ENCODE assay signal across 18 cellular contexts in the genomic region with DNA sequence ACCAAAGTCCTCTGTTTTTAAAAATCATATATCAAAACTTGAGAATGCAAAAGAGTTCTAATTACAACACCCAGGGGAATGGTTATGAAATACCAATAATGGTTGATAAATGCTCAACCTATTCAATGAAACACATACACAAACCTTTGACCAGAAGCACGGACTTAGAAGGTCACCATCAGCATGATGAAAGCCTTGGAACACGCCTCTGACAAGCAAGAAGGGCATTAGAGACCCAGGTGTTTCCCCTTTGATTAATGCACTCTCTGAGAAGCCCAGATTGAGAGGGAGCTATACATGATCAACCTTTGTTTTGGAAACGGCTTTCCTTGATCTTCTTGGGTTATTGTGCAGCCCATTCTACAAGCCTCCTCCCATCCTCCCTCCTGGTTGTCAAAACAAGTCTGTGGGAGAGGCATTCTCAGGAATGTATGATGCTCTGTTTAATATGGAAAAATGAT.
A peak's percentile ranks its signal among the peaks of the same experiment; 100 is the strongest.
DNase-seq lines count a peak whose midpoint lies in the region; ATAC-seq and TF ChIP-seq lines count a peak whose summit lies in the region.
"Had no signal": no experiment of that assay in that cellular context is flagged by ENCODE, and none has a peak within 500 bp of the region (broad histone marks: within the 10 kb centered on the region; RNA-seq: fewer than 3 reads in every experiment).

No MANE protein-coding gene starts in this region.

- H4K20me1 ChIP-seq in BLaER1, result no peaks in the 10 kb centered on the region

- H3K4me1 ChIP-seq in BLaER1 (peaks cover 55% of the 10 kb centered on the region), body of pancreas (peaks cover 22% of the 10 kb centered on the region)

- H3K4me3 ChIP-seq in BLaER1 (no peak overlapping the region), body of pancreas (no peak overlapping the region), MG63 (no peak overlapping the region)

- TF ChIP-seq POLR2A in body of pancreas (IDR thresholded peaks at IDR 0.05), result no peak

- intact Hi-C loops in body of pancreas (cut with DNase I), result no loop called here

- peak; percentile 38 for ATAC-seq in body of pancreas
- peak; percentile 71 for ATAC-seq in left lobe of liver
- ATAC-seq: CD8-positive, alpha-beta T cell had no signal

- peak overlapping the region; percentile 45; the same call in 1 of the 2 replicates for H3K4me2 ChIP-seq in BLaER1

- H3K9me3 ChIP-seq in BLaER1 (peaks cover 28% of the 10 kb centered on the region), body of pancreas (no peaks in the 10 kb centered on the region), MG63 (no peaks in the 10 kb centered on the region)

- no peaks in the 10 kb centered on the region for H3K27me3 ChIP-seq in BLaER1
- H3K27me3 ChIP-seq in body of pancreas, result no peaks in the 10 kb centered on the region
- H3K27me3 ChIP-seq in MG63, result no peaks in the 10 kb centered on the region

- H3K27ac ChIP-seq in BLaER1 (no peak overlapping the region), body of pancreas (no peak overlapping the region)
- H3K27ac ChIP-seq: RWPE1 had no signal

- 22 to 30% methylated on average over 3 of the region's 3 CpGs for WGBS in body of pancreas, 2 donors

- peak in 1 of 4 donors; percentile 17 for DNase-seq in body of pancreas
- peak; percentile 77 for DNase-seq in left lobe of liver (ENCODE audit: low spot score)
- peak; percentile 28 for DNase-seq in renal cortical epithelial cell (ENCODE audit: low read depth)
- no peak for DNase-seq in SKM-1 treated with dmso at 0.1 percent for 144 hours (lab: John Stamatoyannopoulos, UW; ENCODE audit: unreplicated experiment)
- no peak for DNase-seq in MG63
- no peak for DNase-seq in medulla oblongata (ENCODE audit: extremely low spot score)
- no peak for DNase-seq in AG08396 (ENCODE audit: low spot score)
- DNase-seq: CD8-positive, alpha-beta T cell; GF-D8; HCEC 1CT; NCI-H1436 treated with DMSO at 0.1 percent for 48 hours; NCI-H2081 treated with DMSO at 0.1 percent for 48 hours; NCI-H345; NCI-H526 treated with DMSO at 0.1 percent for 48 hours; NK-92 treated with Interleukin-12 subunit alpha and Interleukin-12 subunit beta, amount 100 ng/mL, for 24 hours; OCI-M1 had no signal

- no peak for TF ChIP-seq CTCF in body of pancreas (IDR thresholded peaks at IDR 0.05)

- no peak overlapping the region for H3K9ac ChIP-seq in BLaER1

- H3K36me3 ChIP-seq in BLaER1 (no peaks in the 10 kb centered on the region), body of pancreas (replicated peaks in 1 of 2; ENCODE audit: insufficient read depth in 1 of 2, low read depth in 2 of 2) (no peaks in the 10 kb centered on the region), MG63 (no peaks in the 10 kb centered on the region)

Comparison
In these comparisons a context has a peak if more than half of its experiments do, and no peak if none do; other contexts are left out.
1. DNase-seq: peak in left lobe of liver (single experiment) and renal cortical epithelial cell (single experiment); none in SKM-1 treated with dmso at 0.1 percent for 144 hours (single experiment), MG63 (single experiment), medulla oblongata (single experiment) and AG08396 (single experiment).